11 cellular contexts compared by ENCODE assay signal in genomic region chr16:23071202-23072083, GRCh38.
DNase-seq lines count a peak whose midpoint lies in the region; ATAC-seq and TF ChIP-seq lines count a peak whose summit lies in the region.
"Had no signal": no experiment of that assay in that cellular context is flagged by ENCODE, and none has a peak within 500 bp of the region (broad histone marks: within the 10 kb centered on the region; RNA-seq: fewer than 3 reads in every experiment).

No MANE protein-coding gene starts in this region.

- DNase-seq in GM23248 (peak; percentile 85), cardiac fibroblast (ENCODE audit: low read depth in 2 of 2) (peak; percentile 65 to 77), hepatic stellate cell (ENCODE audit: low spot score) (peak; percentile 50), smooth muscle cell (lab: John Stamatoyannopoulos, UW; ENCODE audit: unreplicated experiment) (no peak), NCI-H2029 (lab: John Stamatoyannopoulos, UW) (no peak), Calu3 (no peak)
- DNase-seq: activated CD4-positive, alpha-beta memory T cell treated with anti-CD3 and anti-CD28 coated beads for 36 hours; NCI-H345 had no signal

- H3K9me2 ChIP-seq in GM23248 (ENCODE audit: insufficient read depth), result no peaks in the 10 kb centered on the region

- H3K27ac ChIP-seq in GM23248, result peak overlapping the region; percentile 92
- peak overlapping the region; percentile 73 for H3K27ac ChIP-seq in smooth muscle cell (ENCODE audit: low read depth)

- H3K4me3 Mint-ChIP-seq in Calu3 (ENCODE audit: low read depth, unreplicated experiment), result no peak overlapping the region
- H3K4me3 Mint-ChIP-seq: activated CD4-positive, alpha-beta memory T cell treated with anti-CD3 and anti-CD28 coated beads for 36 hours; activated naive CD4-positive, alpha-beta T cell treated with anti-CD3 and anti-CD28 coated beads, Interleukin-2, amount 50 U/mL, for 24 hours had no signal

- H3K27me3 ChIP-seq in GM23248 (replicated peaks; ENCODE audit: insufficient read depth) (no peaks in the 10 kb centered on the region), smooth muscle cell (ENCODE audit: low read depth) (no peaks in the 10 kb centered on the region)

- intact Hi-C loops in Calu3 (cut with micrococcal nuclease; ENCODE audit: unreplicated experiment), result no loop called here

- peaks cover 30% of the 10 kb centered on the region for H3K4me1 ChIP-seq in GM23248 (ENCODE audit: insufficient read depth)
- H3K4me1 ChIP-seq in smooth muscle cell (ENCODE audit: low read depth), result no peaks in the 10 kb centered on the region

- in situ Hi-C loops in GM23248 (cut with MboI), result no loop called here

- H3F3A ChIP-seq in GM23248 (ENCODE audit: insufficient read depth) (peaks cover 37% of the 10 kb centered on the region), smooth muscle cell (ENCODE audit: low read depth) (no peaks in the 10 kb centered on the region)

- 0 out of 2 replicates have a peak overlapping the region, but pooled peaks have one; percentile 2 for H2AFZ ChIP-seq in GM23248
- H2AFZ ChIP-seq in smooth muscle cell (ENCODE audit: low read depth), result no peak overlapping the region

- WGBS in GM23248 (ENCODE audit: low coverage in 1 of 2, low lambda C conversion rate in 2 of 2, missing lambda C conversion rate in 2 of 2), 2 experiments, result 16 to 19% methylated on average over 8 of the region's 8 CpGs
- WGBS in smooth muscle cell (ENCODE audit: low lambda C conversion rate), result 88% methylated on average over 8 of the region's 8 CpGs

- TF ChIP-seq CTCF in cardiac fibroblast (IDR thresholded peaks at IDR 0.05; ENCODE audit: low read depth, low read length) (no peak), smooth muscle cell (IDR thresholded peaks at IDR 0.05; ENCODE audit: borderline replicate concordance, insufficient read depth, poor library complexity, severe bottlenecking) (no peak), Calu3 (IDR thresholded peaks at IDR 0.05; ENCODE audit: unreplicated experiment) (no peak)

- H3K36me3 ChIP-seq in GM23248 (ENCODE audit: low read depth) (peaks cover 7% of the 10 kb centered on the region), smooth muscle cell (ENCODE audit: low read depth) (no peaks in the 10 kb centered on the region)

- peak overlapping the region; percentile 40 for H3K4me3 ChIP-seq in GM23248
- peak overlapping the region in 1 of 2 donors; percentile 12 for H3K4me3 ChIP-seq in cardiac fibroblast (replicated peaks in 1 of 2; ENCODE audit: low read depth in 2 of 2, low read length in 2 of 2)
- no peak overlapping the region for H3K4me3 ChIP-seq in smooth muscle cell

- BruUV-seq in Calu3 (replicated peaks; lab: Mats Ljungman, UMichigan), result no TSS peak

- no peaks in the 10 kb centered on the region for H3K9me3 ChIP-seq in GM23248 (ENCODE audit: low read depth)
- no peaks in the 10 kb centered on the region for H3K9me3 ChIP-seq in smooth muscle cell (replicated peaks; ENCODE audit: low read depth)

- H3K79me2 ChIP-seq in GM23248 (ENCODE audit: insufficient read depth) (no peaks in the 10 kb centered on the region), smooth muscle cell (ENCODE audit: low read depth) (no peaks in the 10 kb centered on the region)

- ATAC-seq in GM21390 (IDR thresholded peaks at IDR 0.05; ENCODE audit: unreplicated experiment), result no peak
- ATAC-seq in HG03175 (IDR thresholded peaks at IDR 0.05; ENCODE audit: unreplicated experiment), result no peak

- H3K36me3 Mint-ChIP-seq in Calu3 (ENCODE audit: insufficient read depth, unreplicated experiment), result peaks cover 17% of the 10 kb centered on the region

- H3K4me1 Mint-ChIP-seq in Calu3 (ENCODE audit: low read depth, unreplicated experiment), result peaks cover 8% of the 10 kb centered on the region
- H3K4me1 Mint-ChIP-seq: activated naive CD4-positive, alpha-beta T cell treated with anti-CD3 and anti-CD28 coated beads, Interleukin-2, amount 50 U/mL, for 24 hours had no signal

- no peaks in the 10 kb centered on the region for H3K9me3 Mint-ChIP-seq in Calu3 (ENCODE audit: low read depth, unreplicated experiment)
- H3K9me3 Mint-ChIP-seq: activated CD4-positive, alpha-beta memory T cell treated with anti-CD3 and anti-CD28 coated beads for 36 hours; activated naive CD4-positive, alpha-beta T cell treated with anti-CD3 and anti-CD28 coated beads, Interleukin-2, amount 50 U/mL, for 24 hours had no signal

- H3K27ac Mint-ChIP-seq in Calu3 (ENCODE audit: unreplicated experiment), result no peak overlapping the region
- H3K27ac Mint-ChIP-seq: activated CD4-positive, alpha-beta memory T cell treated with anti-CD3 and anti-CD28 coated beads for 36 hours; activated naive CD4-positive, alpha-beta T cell treated with anti-CD3 and anti-CD28 coated beads, Interleukin-2, amount 50 U/mL, for 24 hours had no signal

- H3K4me2 ChIP-seq in GM23248 (ENCODE audit: unreplicated experiment) (peak overlapping the region; percentile 64), smooth muscle cell (no peak overlapping the region)

- no peaks in the 10 kb centered on the region for H3K27me3 Mint-ChIP-seq in Calu3 (ENCODE audit: unreplicated experiment)
- H3K27me3 Mint-ChIP-seq: activated CD4-positive, alpha-beta memory T cell treated with anti-CD3 and anti-CD28 coated beads for 36 hours; activated naive CD4-positive, alpha-beta T cell treated with anti-CD3 and anti-CD28 coated beads, Interleukin-2, amount 50 U/mL, for 24 hours had no signal

- H4K20me1 ChIP-seq in GM23248 (ENCODE audit: insufficient read depth) (no peaks in the 10 kb centered on the region), smooth muscle cell (ENCODE audit: low read depth) (no peaks in the 10 kb centered on the region)

- H3K9ac ChIP-seq in GM23248, result peak overlapping the region; percentile 76
- H3K9ac ChIP-seq in smooth muscle cell (ENCODE audit: low read depth), result no peak overlapping the region

- CTCF ChIA-PET in Calu3 (lab: Charles Lee), result no interaction called here

Comparison
In these comparisons a context has a peak if more than half of its experiments do, and no peak if none do; other contexts are left out.
1. DNase-seq: peak in GM23248 (single experiment), cardiac fibroblast (2 of 2) and hepatic stellate cell (single experiment); none in smooth muscle cell (single experiment), NCI-H2029 (single experiment) and Calu3 (single experiment).